In genomic region chr20:44950368-44950767, GRCh38 we compare ENCODE assay signal across 24 cellular contexts. TPM values are rescaled to one million over a fixed set of nuclear protein-coding genes. Genes with fewer than 3 reads are reported as not detected.
DNase-seq lines count a peak whose midpoint lies in the region; ATAC-seq and TF ChIP-seq lines count a peak whose summit lies in the region.
"Had no signal": no experiment of that assay in that cellular context is flagged by ENCODE, and none has a peak within 500 bp of the region (broad histone marks: within the 10 kb centered on the region; RNA-seq: fewer than 3 reads in every experiment).

No MANE protein-coding gene starts in this region.

- H3K27me3 ChIP-seq in brain microvascular endothelial cell (replicated peaks): no peaks in the 10 kb centered on the region
- H3K27me3 ChIP-seq: BLaER1 treated with 17β-estradiol and CSF1 and Interleukin-3, amounts not matched to agents 10 nM and 100 nM had no signal

- H3K4me3 Mint-ChIP-seq in T-helper 2 cell treated with Interferon-gamma antibody and Interleukin-4, amounts not matched to agents 5 μg/mL and 100 μg/mL, for 36 hours: no peak overlapping the region
- H3K4me3 Mint-ChIP-seq in stimulated activated naive CD8-positive, alpha-beta T cell treated with anti-CD3 and anti-CD28 coated beads, Interleukin-15, Interleukin-2, amounts not matched to agents 100 ng/mL and 50 ng/mL, for 24 hours: no peak overlapping the region
- H3K4me3 Mint-ChIP-seq in memory B cell (no peak overlapping the region), chondrocyte (ENCODE audit: unreplicated experiment) (no peak overlapping the region)

- ATAC-seq in stimulated activated naive CD8-positive, alpha-beta T cell treated with anti-CD3 and anti-CD28 coated beads, Interleukin-15, Interleukin-2, amounts not matched to agents 100 U/mL and 50 U/mL, for 24 hours: no peak
- no peak for ATAC-seq in memory B cell (ENCODE audit: low read depth)
- ATAC-seq in HG03457 (IDR thresholded peaks at IDR 0.05; ENCODE audit: unreplicated experiment): no peak

- H3K36me3 ChIP-seq in brain microvascular endothelial cell (replicated peaks): peaks cover 77% of the 10 kb centered on the region

- no peak for DNase-seq in T-helper 2 cell treated with Interferon-gamma antibody and Interleukin-4, amounts not matched to agents 5 μg/mL and 100 μg/mL, for 36 hours (ENCODE audit: low spot score)
- DNase-seq in T-helper 2 cell (no peak), memory B cell (ENCODE audit: low spot score in 2 of 2) (no peak), chondrocyte (ENCODE audit: low spot score) (no peak), brain microvascular endothelial cell (no peak)
- no peak for DNase-seq in stimulated activated naive CD8-positive, alpha-beta T cell treated with anti-CD3 and anti-CD28 coated beads, Interleukin-15, Interleukin-2, amounts not matched to agents 100 U/mL and 50 U/mL, for 24 hours
- DNase-seq: ACHN, EL, GF-D8, KG1, NCI-H1105, NCI-H146, NCI-H2029 treated with DMSO at 0.1 percent for 48 hours, NCI-H226, NCI-H510A treated with DMSO at 0.1 percent for 48 hours, NCI-H748 treated with DMSO at 0.1 percent for 48 hours, PC-9, RPMI8226, SHP77 had no signal

- H3K4me3 ChIP-seq in brain microvascular endothelial cell (ENCODE audit: low read depth, low read length): no peak overlapping the region
- H3K4me3 ChIP-seq: BLaER1 treated with 17β-estradiol and CSF1 and Interleukin-3, amounts not matched to agents 10 nM and 100 nM; PC-9; SK-N-MC had no signal

- H3K4me1 Mint-ChIP-seq in T-helper 2 cell treated with Interferon-gamma antibody and Interleukin-4, amounts not matched to agents 5 μg/mL and 100 μg/mL, for 36 hours (ENCODE audit: low read depth): peaks cover 10% of the 10 kb centered on the region
- peaks cover 19% of the 10 kb centered on the region for H3K4me1 Mint-ChIP-seq in stimulated activated naive CD8-positive, alpha-beta T cell treated with anti-CD3 and anti-CD28 coated beads, Interleukin-15, Interleukin-2, amounts not matched to agents 100 ng/mL and 50 ng/mL, for 24 hours (ENCODE audit: low read depth)
- peaks cover 26% of the 10 kb centered on the region for H3K4me1 Mint-ChIP-seq in memory B cell
- no peaks in the 10 kb centered on the region for H3K4me1 Mint-ChIP-seq in chondrocyte (ENCODE audit: low read depth)

- TF ChIP-seq CTCF in chondrocyte (IDR thresholded peaks at IDR 0.05): no peak
- TF ChIP-seq CTCF in brain microvascular endothelial cell (IDR thresholded peaks at IDR 0.05; ENCODE audit: low read depth, low read length, missing control alignments): no peak

- H3K27ac Mint-ChIP-seq in T-helper 2 cell treated with Interferon-gamma antibody and Interleukin-4, amounts not matched to agents 5 μg/mL and 100 μg/mL, for 36 hours: peak overlapping the region; percentile 15
- H3K27ac Mint-ChIP-seq in stimulated activated naive CD8-positive, alpha-beta T cell treated with anti-CD3 and anti-CD28 coated beads, Interleukin-15, Interleukin-2, amounts not matched to agents 100 ng/mL and 50 ng/mL, for 24 hours: peak overlapping the region; percentile 15
- H3K27ac Mint-ChIP-seq in memory B cell: peak overlapping the region; percentile 1
- no peak overlapping the region for H3K27ac Mint-ChIP-seq in chondrocyte (ENCODE audit: unreplicated experiment)

- no peaks in the 10 kb centered on the region for H3K9me3 Mint-ChIP-seq in T-helper 2 cell treated with Interferon-gamma antibody and Interleukin-4, amounts not matched to agents 5 μg/mL and 100 μg/mL, for 36 hours
- no peaks in the 10 kb centered on the region for H3K9me3 Mint-ChIP-seq in stimulated activated naive CD8-positive, alpha-beta T cell treated with anti-CD3 and anti-CD28 coated beads, Interleukin-15, Interleukin-2, amounts not matched to agents 100 ng/mL and 50 ng/mL, for 24 hours
- H3K9me3 Mint-ChIP-seq in memory B cell: no peaks in the 10 kb centered on the region
- no peaks in the 10 kb centered on the region for H3K9me3 Mint-ChIP-seq in chondrocyte (ENCODE audit: low read depth)

- in situ Hi-C loops in brain microvascular endothelial cell (cut with HindIII; ENCODE audit: low pct_ligation_motif_present, low sequenced_read_pairs): no loop called here

- no peaks in the 10 kb centered on the region for H3K27me3 Mint-ChIP-seq in T-helper 2 cell treated with Interferon-gamma antibody and Interleukin-4, amounts not matched to agents 5 μg/mL and 100 μg/mL, for 36 hours (ENCODE audit: low read depth)
- no peaks in the 10 kb centered on the region for H3K27me3 Mint-ChIP-seq in stimulated activated naive CD8-positive, alpha-beta T cell treated with anti-CD3 and anti-CD28 coated beads, Interleukin-15, Interleukin-2, amounts not matched to agents 100 ng/mL and 50 ng/mL, for 24 hours
- H3K27me3 Mint-ChIP-seq in memory B cell (no peaks in the 10 kb centered on the region), chondrocyte (ENCODE audit: low read depth) (no peaks in the 10 kb centered on the region)

- H3K36me3 Mint-ChIP-seq in T-helper 2 cell treated with Interferon-gamma antibody and Interleukin-4, amounts not matched to agents 5 μg/mL and 100 μg/mL, for 36 hours (ENCODE audit: low read depth): peaks cover 67% of the 10 kb centered on the region
- H3K36me3 Mint-ChIP-seq in stimulated activated naive CD8-positive, alpha-beta T cell treated with anti-CD3 and anti-CD28 coated beads, Interleukin-15, Interleukin-2, amounts not matched to agents 100 ng/mL and 50 ng/mL, for 24 hours (ENCODE audit: low read depth): peaks cover 94% of the 10 kb centered on the region
- peaks cover 41% of the 10 kb centered on the region for H3K36me3 Mint-ChIP-seq in memory B cell
- peaks cover 47% of the 10 kb centered on the region for H3K36me3 Mint-ChIP-seq in chondrocyte (ENCODE audit: low read depth)

- H3K27ac ChIP-seq in brain microvascular endothelial cell: no peak overlapping the region
- H3K27ac ChIP-seq: 22Rv1; BLaER1 treated with 17β-estradiol and CSF1 and Interleukin-3, amounts not matched to agents 10 nM and 100 nM; PC-9; SK-N-MC had no signal

RNA-seq across cellular contexts. Expression of gene TOMM34, which starts 9.8 kb away (rescaled TPM):
- 16.2 to 18.8 TPM (median 16.4 TPM) in 3 replicates for total RNA-seq in chondrocyte

RNA-seq across cellular contexts. Expression of gene STK4, which starts 15.9 kb away (rescaled TPM):
- 21.7 to 24.2 TPM (median 23.4 TPM) in 3 replicates for total RNA-seq in chondrocyte

RNA-seq across cellular contexts. Expression of gene PABPC1L, which starts 40.5 kb away (rescaled TPM):
- 31.4 to 39.3 TPM (median 31.9 TPM) in 3 replicates for total RNA-seq in chondrocyte
